Comparison of ENCODE assay signal across 21 cellular contexts in the genomic region with DNA sequence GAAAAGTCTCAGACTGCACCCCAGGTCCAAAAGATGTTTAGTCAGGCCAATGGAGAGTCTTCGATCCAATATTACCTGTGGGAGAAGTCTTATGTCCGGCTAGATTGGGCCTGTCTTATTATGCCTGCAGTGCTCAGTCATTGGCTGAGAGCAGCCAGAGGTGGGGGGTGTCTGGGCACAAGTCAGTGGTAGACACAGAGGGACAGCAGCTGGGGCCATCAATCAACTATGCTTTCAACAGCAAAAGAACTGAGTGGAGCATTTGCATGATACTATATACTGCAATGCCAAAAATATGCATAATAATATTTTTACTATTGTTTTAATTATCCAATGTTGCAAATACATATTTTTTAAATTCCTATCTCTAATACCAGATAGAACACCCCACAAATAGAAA.
DNase-seq lines count a peak whose midpoint lies in the region; ATAC-seq lines count a peak whose summit lies in the region.
"Had no signal": no experiment of that assay in that cellular context is flagged by ENCODE, and none has a peak within 500 bp of the region (broad histone marks: within the 10 kb centered on the region; RNA-seq: fewer than 3 reads in every experiment).

No MANE protein-coding gene starts in this region.

- ATAC-seq in HG03565 (IDR thresholded peaks at IDR 0.05; ENCODE audit: unreplicated experiment) = no peak
- ATAC-seq: A549; CD8-positive, alpha-beta T cell; GM12878 had no signal

- DNase-seq in NCI-H82 (lab: John Stamatoyannopoulos, UW) = peak; percentile 51
- no peak for DNase-seq in NCI-H82 treated with DMSO at 0.1 percent for 48 hours (lab: John Stamatoyannopoulos, UW; ENCODE audit: unreplicated experiment)
- peak; percentile 40 for DNase-seq in NCI-H69 (lab: John Stamatoyannopoulos, UW)
- DNase-seq in SK-N-DZ (ENCODE audit: low spot score) = peak; percentile 3
- DNase-seq in NCI-H226 = no peak
- no peak for DNase-seq in NCI-H2171 treated with DMSO at 0.1 percent for 48 hours (lab: John Stamatoyannopoulos, UW)
- DNase-seq: AML-193; Caco-2; Calu3; CD4-positive, alpha-beta T cell; CD8-positive, alpha-beta T cell; DMS 273 treated with DMSO at 0.1 percent for 48 hours; DMS153; DMS53; DMS79; DND-41; EL; GDM1 had no signal

Comparison
In these comparisons a context has a peak if more than half of its experiments do, and no peak if none do; other contexts are left out.
1. DNase-seq: peak in NCI-H82 (single experiment), NCI-H69 (single experiment) and SK-N-DZ (single experiment); none in NCI-H82 treated with DMSO at 0.1 percent for 48 hours (single experiment), NCI-H226 (single experiment) and NCI-H2171 treated with DMSO at 0.1 percent for 48 hours (single experiment).